Comparison of ENCODE assay signal across 26 cellular contexts in the genomic region with DNA sequence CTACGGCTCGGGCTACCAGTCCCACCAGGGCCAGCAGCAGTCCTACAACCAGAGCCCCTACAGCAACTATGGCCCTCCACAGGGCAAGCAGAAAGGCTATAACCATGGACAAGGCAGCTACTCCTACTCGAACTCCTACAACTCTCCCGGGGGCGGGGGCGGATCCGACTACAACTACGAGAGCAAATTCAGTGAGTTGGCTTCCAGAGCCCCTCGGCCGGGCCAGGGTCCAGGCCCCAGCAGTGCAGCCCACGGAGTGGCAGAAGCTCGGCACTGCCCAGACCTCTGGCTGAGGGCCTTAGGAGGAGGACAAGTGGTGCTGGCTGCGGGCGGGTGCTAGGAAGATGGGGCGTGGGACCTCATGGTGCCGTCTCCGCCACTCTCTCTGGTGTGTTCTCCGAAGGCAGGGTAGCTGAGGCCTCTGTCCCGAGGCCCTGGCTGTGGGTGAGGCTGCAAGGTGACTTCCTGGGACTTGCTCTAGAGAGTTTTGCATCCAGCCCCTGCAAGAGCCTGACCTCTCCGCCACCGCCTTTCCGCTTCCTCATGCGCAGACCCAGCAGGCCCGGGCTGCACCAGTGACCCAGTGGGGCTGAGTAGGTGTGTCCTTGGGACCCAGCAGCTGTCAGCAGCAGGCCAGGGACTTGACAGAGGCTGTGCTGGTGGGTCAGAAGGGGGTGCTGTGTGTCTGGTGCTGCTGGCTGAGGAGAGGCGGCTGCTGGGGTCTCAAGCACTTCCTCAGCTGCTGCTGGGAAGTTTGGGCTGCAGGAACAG. TPM values are rescaled to one million over a fixed set of nuclear protein-coding genes. Genes with fewer than 3 reads are reported as not detected.
DNase-seq lines count a peak whose midpoint lies in the region; ATAC-seq and TF ChIP-seq lines count a peak whose summit lies in the region.
"Had no signal": no experiment of that assay in that cellular context is flagged by ENCODE, and none has a peak within 500 bp of the region (broad histone marks: within the 10 kb centered on the region; RNA-seq: fewer than 3 reads in every experiment).

No MANE protein-coding gene starts in this region.

- no peak overlapping the region for H3K4me3 Mint-ChIP-seq in activated naive CD8-positive, alpha-beta T cell treated with anti-CD3 and anti-CD28 coated beads for 36 hours
- H3K4me3 Mint-ChIP-seq in activated naive CD8-positive, alpha-beta T cell treated with anti-CD3 and anti-CD28 coated beads, Interleukin-2, amount 50 U/mL, for 24 hours, result no peak overlapping the region
- H3K4me3 Mint-ChIP-seq in IgD-negative memory B cell (no peak overlapping the region), endodermal cell (no peak overlapping the region), progenitor cell of endocrine pancreas (ENCODE audit: low read depth) (no peak overlapping the region), MCF 10A (ENCODE audit: unreplicated experiment) (no peak overlapping the region)
- H3K4me3 Mint-ChIP-seq: activated naive CD4-positive, alpha-beta T cell treated with anti-CD3 and anti-CD28 coated beads, Interleukin-2, amount 10 ng/mL, durations not matched to agents 7 days and 5 days; activated T-cell treated with anti-CD3 and anti-CD28 coated beads, Interleukin-2, amount 50 U/mL, for 4 hours; T-helper 2 cell treated with Interferon-gamma antibody and Interleukin-4, amounts not matched to agents 5 μg/mL and 100 μg/mL, for 36 hours had no signal

- CTCF ChIA-PET in MCF 10A (lab: Yijun Ruan, JAX), result interaction anchor here (0.6 kb wide), 1 partner anchor 153 kb away, joined by 3 read pairs; no protein-coding TSS in a partner anchor

- BruUV-seq in MCF 10A (replicated peaks; lab: Mats Ljungman, UMichigan), result no TSS peak

- peaks cover 96% of the 10 kb centered on the region for H3K36me3 ChIP-seq in endodermal cell (ENCODE audit: control insufficient read depth, insufficient read depth, low read length)
- H3K36me3 ChIP-seq: ovary, uterus had no signal

- H3K27ac ChIP-seq in endodermal cell (ENCODE audit: low read depth, low read length), result no peak overlapping the region
- H3K27ac ChIP-seq: BLaER1, ovary, SK-N-MC, suprapubic skin, uterus had no signal

- H3K9me3 Mint-ChIP-seq in activated naive CD8-positive, alpha-beta T cell treated with anti-CD3 and anti-CD28 coated beads for 36 hours, result no peaks in the 10 kb centered on the region
- H3K9me3 Mint-ChIP-seq in activated naive CD8-positive, alpha-beta T cell treated with anti-CD3 and anti-CD28 coated beads, Interleukin-2, amount 50 U/mL, for 24 hours, result no peaks in the 10 kb centered on the region
- H3K9me3 Mint-ChIP-seq in IgD-negative memory B cell (no peaks in the 10 kb centered on the region), endodermal cell (no peaks in the 10 kb centered on the region), progenitor cell of endocrine pancreas (ENCODE audit: low read depth) (no peaks in the 10 kb centered on the region), MCF 10A (ENCODE audit: unreplicated experiment) (no peaks in the 10 kb centered on the region)
- H3K9me3 Mint-ChIP-seq: activated naive CD4-positive, alpha-beta T cell treated with anti-CD3 and anti-CD28 coated beads, Interleukin-2, amount 10 ng/mL, durations not matched to agents 7 days and 5 days; activated T-cell treated with anti-CD3 and anti-CD28 coated beads, Interleukin-2, amount 50 U/mL, for 4 hours; T-helper 2 cell treated with Interferon-gamma antibody and Interleukin-4, amounts not matched to agents 5 μg/mL and 100 μg/mL, for 36 hours had no signal

- peak overlapping the region; percentile 25 for H3K27ac Mint-ChIP-seq in activated naive CD8-positive, alpha-beta T cell treated with anti-CD3 and anti-CD28 coated beads for 36 hours
- H3K27ac Mint-ChIP-seq in activated naive CD8-positive, alpha-beta T cell treated with anti-CD3 and anti-CD28 coated beads, Interleukin-2, amount 50 U/mL, for 24 hours, result no peak overlapping the region
- H3K27ac Mint-ChIP-seq in IgD-negative memory B cell (peak overlapping the region in 2 of 3 donors; percentile 16 to 60), endodermal cell (peak overlapping the region; percentile 52), progenitor cell of endocrine pancreas (peak overlapping the region; percentile 89), MCF 10A (ENCODE audit: low read depth, unreplicated experiment) (no peak overlapping the region)
- H3K27ac Mint-ChIP-seq: activated naive CD4-positive, alpha-beta T cell treated with anti-CD3 and anti-CD28 coated beads, Interleukin-2, amount 10 ng/mL, durations not matched to agents 7 days and 5 days; T-helper 2 cell treated with Interferon-gamma antibody and Interleukin-4, amounts not matched to agents 5 μg/mL and 100 μg/mL, for 36 hours had no signal

- no peak for TF ChIP-seq CTCF in endodermal cell (conservative IDR thresholded peaks at IDR 0.05)
- TF ChIP-seq CTCF in progenitor cell of endocrine pancreas (IDR thresholded peaks at IDR 0.05; ENCODE audit: unreplicated experiment), result no peak
- TF ChIP-seq CTCF in MCF 10A (IDR thresholded peaks at IDR 0.05; ENCODE audit: unreplicated experiment), result no peak

- intact Hi-C loops in MCF 10A (cut with micrococcal nuclease), result no loop called here

- no peaks in the 10 kb centered on the region for H3K9me3 ChIP-seq in endodermal cell (ENCODE audit: control insufficient read depth, low read length)
- H3K9me3 ChIP-seq: BLaER1, HAP-1, ovary, suprapubic skin, uterus had no signal

- H3K27me3 Mint-ChIP-seq in activated naive CD8-positive, alpha-beta T cell treated with anti-CD3 and anti-CD28 coated beads for 36 hours, result no peaks in the 10 kb centered on the region
- no peaks in the 10 kb centered on the region for H3K27me3 Mint-ChIP-seq in activated naive CD8-positive, alpha-beta T cell treated with anti-CD3 and anti-CD28 coated beads, Interleukin-2, amount 50 U/mL, for 24 hours
- H3K27me3 Mint-ChIP-seq in IgD-negative memory B cell, result no peaks in the 10 kb centered on the region
- no peaks in the 10 kb centered on the region for H3K27me3 Mint-ChIP-seq in endodermal cell (ENCODE audit: insufficient read depth)
- no peaks in the 10 kb centered on the region for H3K27me3 Mint-ChIP-seq in progenitor cell of endocrine pancreas
- H3K27me3 Mint-ChIP-seq in MCF 10A (ENCODE audit: insufficient read depth, unreplicated experiment), result no peaks in the 10 kb centered on the region

- H3K4me3 ChIP-seq in endodermal cell (ENCODE audit: low read length), result no peak overlapping the region
- H3K4me3 ChIP-seq: BLaER1, HAP-1, ovary, SK-N-MC, suprapubic skin, uterus had no signal

- no peaks in the 10 kb centered on the region for H3K4me1 ChIP-seq in endodermal cell (ENCODE audit: control insufficient read depth, insufficient read depth, low read length)
- H3K4me1 ChIP-seq: BLaER1, HAP-1, uterus had no signal

- ATAC-seq in activated naive CD8-positive, alpha-beta T cell treated with anti-CD3 and anti-CD28 coated beads, Interleukin-2, amount 50 U/mL, for 24 hours, result no peak
- ATAC-seq: activated T-cell treated with anti-CD3 and anti-CD28 coated beads, Interleukin-2, amount 50 U/mL, for 4 hours had no signal

- POLR2A ChIA-PET in MCF 10A (lab: Yijun Ruan, JAX), result interaction anchor here (0.6 kb wide), 1 partner anchor 568 kb away, joined by 3 read pairs; no protein-coding TSS in a partner anchor

- H3K36me3 Mint-ChIP-seq in activated naive CD8-positive, alpha-beta T cell treated with anti-CD3 and anti-CD28 coated beads for 36 hours, result peaks cover 23% of the 10 kb centered on the region
- H3K36me3 Mint-ChIP-seq in activated naive CD8-positive, alpha-beta T cell treated with anti-CD3 and anti-CD28 coated beads, Interleukin-2, amount 50 U/mL, for 24 hours (ENCODE audit: low read depth), result peaks cover 56% of the 10 kb centered on the region
- H3K36me3 Mint-ChIP-seq in IgD-negative memory B cell, result peaks cover 6% of the 10 kb centered on the region
- peaks cover 86% of the 10 kb centered on the region for H3K36me3 Mint-ChIP-seq in endodermal cell (ENCODE audit: low read depth)
- H3K36me3 Mint-ChIP-seq in progenitor cell of endocrine pancreas (ENCODE audit: insufficient read depth), result peaks cover 27% of the 10 kb centered on the region
- peaks cover 88% of the 10 kb centered on the region for H3K36me3 Mint-ChIP-seq in MCF 10A (ENCODE audit: insufficient read depth, unreplicated experiment)

- no peak for DNase-seq in activated naive CD8-positive, alpha-beta T cell treated with anti-CD3 and anti-CD28 coated beads for 36 hours
- DNase-seq in activated naive CD8-positive, alpha-beta T cell treated with anti-CD3 and anti-CD28 coated beads, Interleukin-2, amount 50 U/mL, for 24 hours, result no peak
- DNase-seq in endodermal cell, result no peak
- no peak for DNase-seq in progenitor cell of endocrine pancreas (ENCODE audit: low spot score, unreplicated experiment)
- DNase-seq in MCF 10A (ENCODE audit: unreplicated experiment), result no peak
- DNase-seq in stimulated activated naive CD4-positive, alpha-beta T cell (lab: John Stamatoyannopoulos, UW), result no peak
- DNase-seq in stimulated activated CD4-positive, alpha-beta T cell treated with anti-CD3 and anti-CD28 coated beads, Interleukin-4, amount 100 ng/mL, for 4 hours, result no peak
- DNase-seq: ACHN; activated CD4-positive, alpha-beta T cell treated with anti-CD3 and anti-CD28 coated beads, Interleukin-2, amount 50 U/mL, for 48 hours; activated naive CD4-positive, alpha-beta T cell treated with anti-CD3 and anti-CD28 coated beads, Interleukin-2, amount 10 ng/mL, durations not matched to agents 7 days and 5 days; activated T-cell treated with anti-CD3 and anti-CD28 coated beads, Interleukin-2, amount 50 U/mL, for 4 hours; effector CD8-positive, alpha-beta T cell; KBM-7; kidney glomerular epithelial cell; mesenchymal stem cell; NCI-H146; NCI-H524; ovary; stimulated activated CD8-positive, alpha-beta memory T cell treated with anti-CD3 and anti-CD28 coated beads, Interleukin-4, amount 100 ng/mL, for 48 hours; uterus had no signal

- H3K27me3 ChIP-seq in endodermal cell (ENCODE audit: control insufficient read depth, insufficient read depth, low read length, poor library complexity, severe bottlenecking), result no peaks in the 10 kb centered on the region
- H3K27me3 ChIP-seq: BLaER1, ovary, suprapubic skin, uterus had no signal

- 94% methylated on average over 18 to 25 of the region's 25 CpGs for WGBS in endodermal cell (ENCODE audit: insufficient coverage in 1 of 2, insufficient read length in 1 of 2), 2 experiments

- H3K9ac ChIP-seq in endodermal cell (ENCODE audit: extremely low read depth, low read length, poor library complexity, severe bottlenecking), result no peak overlapping the region
- H3K9ac ChIP-seq: BLaER1 had no signal

- peaks cover 3% of the 10 kb centered on the region for H3K4me1 Mint-ChIP-seq in activated naive CD8-positive, alpha-beta T cell treated with anti-CD3 and anti-CD28 coated beads for 36 hours
- peaks cover 2% of the 10 kb centered on the region for H3K4me1 Mint-ChIP-seq in activated naive CD8-positive, alpha-beta T cell treated with anti-CD3 and anti-CD28 coated beads, Interleukin-2, amount 50 U/mL, for 24 hours
- H3K4me1 Mint-ChIP-seq in IgD-negative memory B cell (peaks cover 0 to 2% (median 0%) of the 10 kb centered on the region in 3 donors), endodermal cell (no peaks in the 10 kb centered on the region), progenitor cell of endocrine pancreas (ENCODE audit: low read depth) (no peaks in the 10 kb centered on the region), MCF 10A (ENCODE audit: insufficient read depth, unreplicated experiment) (no peaks in the 10 kb centered on the region)
- H3K4me1 Mint-ChIP-seq: activated naive CD4-positive, alpha-beta T cell treated with anti-CD3 and anti-CD28 coated beads, Interleukin-2, amount 10 ng/mL, durations not matched to agents 7 days and 5 days had no signal

RNA-seq across cellular contexts. Expression of a gene that starts 13.5 kb away (rescaled TPM):
- 10 to 100 TPM; 66.6 to 71.5 TPM for total RNA-seq in activated naive CD8-positive, alpha-beta T cell treated with anti-CD3 and anti-CD28 coated beads for 36 hours
- polyA plus RNA-seq in IgD-negative memory B cell, result 53.5 TPM
- total RNA-seq in endodermal cell (10 to 100 TPM; 36.8 to 40.0 TPM), progenitor cell of endocrine pancreas (53.9 and 59.3 TPM in 2 replicates), MCF 10A (2022) (57.5 and 71.3 TPM in 2 replicates)
- polyA plus RNA-seq in endodermal cell (2013, experiment 1 of 2), result 30.3 TPM
- 30.3 TPM for polyA plus RNA-seq in endodermal cell (2013, experiment 2 of 2)

RNA-seq across cellular contexts. Expression of a gene that starts 30.2 kb away (rescaled TPM):
- 100 to 1,000 TPM; 127 to 133 TPM for total RNA-seq in activated naive CD8-positive, alpha-beta T cell treated with anti-CD3 and anti-CD28 coated beads for 36 hours
- 109 TPM for polyA plus RNA-seq in IgD-negative memory B cell
- 100 to 1,000 TPM; 118 to 136 TPM for total RNA-seq in endodermal cell
- 79.4 TPM for polyA plus RNA-seq in endodermal cell (2013, experiment 1 of 2)
- polyA plus RNA-seq in endodermal cell (2013, experiment 2 of 2), result 78.8 TPM
- total RNA-seq in progenitor cell of endocrine pancreas, result 124 and 127 TPM in 2 replicates
- 114 and 125 TPM in 2 replicates for total RNA-seq in MCF 10A (2022)

RNA-seq across cellular contexts. Expression of a gene that starts 33.6 kb away (rescaled TPM):
- 100 to 1,000 TPM; 500 to 527 TPM for total RNA-seq in activated naive CD8-positive, alpha-beta T cell treated with anti-CD3 and anti-CD28 coated beads for 36 hours
- 106 TPM for polyA plus RNA-seq in IgD-negative memory B cell
- total RNA-seq in endodermal cell (100 to 1,000 TPM; 625 to 629 TPM), progenitor cell of endocrine pancreas (761 and 784 TPM in 2 replicates), MCF 10A (2022) (278 and 297 TPM in 2 replicates)
- 488 TPM for polyA plus RNA-seq in endodermal cell (2013, experiment 1 of 2)
- 451 TPM for polyA plus RNA-seq in endodermal cell (2013, experiment 2 of 2)

Comparison
In these comparisons a context has a peak if more than half of its experiments do, and no peak if none do; other contexts are left out.
1. H3K27ac Mint-ChIP-seq: peak in activated naive CD8-positive, alpha-beta T cell treated with anti-CD3 and anti-CD28 coated beads for 36 hours (single experiment), IgD-negative memory B cell (2 of 3), endodermal cell (single experiment) and progenitor cell of endocrine pancreas (single experiment); none in activated naive CD8-positive, alpha-beta T cell treated with anti-CD3 and anti-CD28 coated beads, Interleukin-2, amount 50 U/mL, for 24 hours (single experiment) and MCF 10A (single experiment).